15 cellular contexts compared by ENCODE assay signal in the genomic region with DNA sequence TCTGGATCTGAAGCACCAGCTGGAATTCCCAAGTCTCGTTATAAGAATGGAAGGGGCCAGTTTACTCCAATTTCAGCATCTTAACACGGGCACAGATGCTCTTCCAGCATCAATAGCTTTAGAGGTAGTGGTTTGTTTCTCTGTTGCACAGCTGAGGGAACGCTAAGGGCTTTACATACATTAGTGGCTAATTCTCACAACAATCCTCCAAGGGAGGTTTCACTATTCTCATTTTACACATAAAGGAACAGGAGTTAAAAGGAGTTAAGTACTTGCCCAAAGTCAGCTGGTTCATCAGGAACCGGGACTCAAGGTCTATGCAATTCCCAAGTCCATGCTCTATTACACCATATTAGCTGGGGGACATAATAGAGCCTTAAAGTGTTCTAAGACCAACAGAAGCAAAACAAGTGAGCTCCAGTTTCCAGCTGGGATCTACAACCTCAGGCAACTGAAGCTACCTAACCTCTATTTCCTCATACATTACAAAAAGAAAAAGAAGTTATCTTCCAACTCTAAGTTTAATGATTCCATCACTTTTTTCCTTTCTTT. TPM values are rescaled to one million over a fixed set of nuclear protein-coding genes. Genes with fewer than 3 reads are reported as not detected.
DNase-seq lines count a peak whose midpoint lies in the region; ATAC-seq and TF ChIP-seq lines count a peak whose summit lies in the region.
"Had no signal": no experiment of that assay in that cellular context is flagged by ENCODE, and none has a peak within 500 bp of the region (broad histone marks: within the 10 kb centered on the region; RNA-seq: fewer than 3 reads in every experiment).

No MANE protein-coding gene starts in this region.

- WGBS in esophagus, 2 donors = 54 to 57% methylated on average over 4 of the region's 4 CpGs
- 78% methylated on average over 4 of the region's 4 CpGs for WGBS in smooth muscle cell (ENCODE audit: low lambda C conversion rate)

- no peak for TF ChIP-seq CTCF in PC-9 (conservative IDR thresholded peaks at IDR 0.05)
- no peak for TF ChIP-seq CTCF in smooth muscle cell (IDR thresholded peaks at IDR 0.05; ENCODE audit: borderline replicate concordance, insufficient read depth, poor library complexity, severe bottlenecking)

- H3K4me2 ChIP-seq in PC-9 (peak overlapping the region; percentile 37), smooth muscle cell (no peak overlapping the region)

- H2AFZ ChIP-seq in PC-9 (no peak overlapping the region), smooth muscle cell (ENCODE audit: low read depth) (no peak overlapping the region)

- H3K9ac ChIP-seq in smooth muscle cell (ENCODE audit: low read depth) = no peak overlapping the region

- no peaks in the 10 kb centered on the region for H3K9me2 ChIP-seq in PC-9 (ENCODE audit: insufficient read depth)

- H3K9me3 ChIP-seq in PC-9 (ENCODE audit: insufficient read depth, low read depth) (no peaks in the 10 kb centered on the region), esophagus (ENCODE audit: control insufficient read depth in 2 of 2, insufficient read depth in 1 of 2, low read depth in 1 of 2, low read length in 1 of 2) (no peaks in the 10 kb centered on the region), smooth muscle cell (replicated peaks; ENCODE audit: low read depth) (no peaks in the 10 kb centered on the region)
- H3K9me3 ChIP-seq: heart left ventricle had no signal

- DNase-seq in DMS 273 (lab: John Stamatoyannopoulos, UW; ENCODE audit: unreplicated experiment) (peak; percentile 39), DMS 273 treated with DMSO at 0.1 percent for 48 hours (lab: John Stamatoyannopoulos, UW) (no peak), PC-9 (no peak), smooth muscle cell (lab: John Stamatoyannopoulos, UW; ENCODE audit: unreplicated experiment) (no peak), HEK293T (ENCODE audit: extremely low spot score) (no peak), KBM-7 (no peak)
- DNase-seq: activated CD4-positive, alpha-beta T cell treated with anti-CD3 and anti-CD28 coated beads for 36 hours; COR-L47; heart left ventricle; left colon; naive B cell; NCI-H774 had no signal

- BruUV-seq in PC-9 (replicated peaks; lab: Mats Ljungman, UMichigan) = no TSS peak

- ATAC-seq in GM18511 (IDR thresholded peaks at IDR 0.05; ENCODE audit: unreplicated experiment) = no peak
- ATAC-seq: activated CD4-positive, alpha-beta T cell treated with anti-CD3 and anti-CD28 coated beads for 36 hours; heart left ventricle had no signal

- POLR2A ChIA-PET in PC-9 (lab: Charles Lee; ENCODE audit: unreplicated experiment) = interaction anchor here (0.5 to 0.6 kb wide), 3 partner anchors 9 to 383 kb away, joined by 3 to 5 read pairs (median 3); no protein-coding TSS in a partner anchor
- POLR2A ChIA-PET in HEK293T (lab: Yijun Ruan, JAX) = no interaction called here

- in situ Hi-C loops in KBM-7 (cut with MboI; ENCODE audit: low pct_unique_long_range_greater_than_20kb, low sequenced_read_pairs) = no loop called here

- H3K36me3 ChIP-seq in PC-9 (ENCODE audit: low read depth) = 0 out of 2 replicates have a peak, but pooled peaks cover 16% of the 10 kb centered on the region
- peaks cover 0 to 5% of the 10 kb centered on the region in 2 donors for H3K36me3 ChIP-seq in esophagus (ENCODE audit: control insufficient read depth in 2 of 2, insufficient read depth in 2 of 2, low read length in 1 of 2)
- no peaks in the 10 kb centered on the region for H3K36me3 ChIP-seq in smooth muscle cell (ENCODE audit: low read depth)

- peak overlapping the region; percentile 73 for H3K27ac ChIP-seq in PC-9
- peak overlapping the region; percentile 60 to 77 for H3K27ac ChIP-seq in esophagus (ENCODE audit: low read depth in 2 of 2, low read length in 1 of 2)
- H3K27ac ChIP-seq in smooth muscle cell (ENCODE audit: low read depth) = peak overlapping the region; percentile 72
- H3K27ac ChIP-seq: 22Rv1, heart left ventricle had no signal

- H3K4me1 ChIP-seq in PC-9 (replicated peaks; ENCODE audit: insufficient read depth) (peaks cover 42% of the 10 kb centered on the region), esophagus (ENCODE audit: control insufficient read depth in 2 of 2, insufficient read depth in 2 of 2, low read length in 1 of 2) (peaks cover 0 to 2% of the 10 kb centered on the region in 2 donors), smooth muscle cell (ENCODE audit: low read depth) (peaks cover 15% of the 10 kb centered on the region)

- intact Hi-C loops in PC-9 (cut with micrococcal nuclease; ENCODE audit: unreplicated experiment) = no loop called here

- peaks cover 22% of the 10 kb centered on the region for H3K79me2 ChIP-seq in PC-9 (ENCODE audit: low read depth)
- H3K79me2 ChIP-seq in smooth muscle cell (ENCODE audit: low read depth) = peaks cover 62% of the 10 kb centered on the region

- no peaks in the 10 kb centered on the region for H4K20me1 ChIP-seq in PC-9 (ENCODE audit: insufficient read depth)
- H4K20me1 ChIP-seq in smooth muscle cell (ENCODE audit: low read depth) = peaks cover 91% of the 10 kb centered on the region

- CTCF ChIA-PET in PC-9 (lab: Charles Lee) = interaction anchor here (0.7 kb wide), 1 partner anchor 29 kb away, joined by 3 read pairs; no protein-coding TSS in a partner anchor
- CTCF ChIA-PET in HEK293T (lab: Yijun Ruan, JAX) = no interaction called here

- H3K27me3 ChIP-seq in PC-9 (ENCODE audit: insufficient read depth, low read depth) = no peaks in the 10 kb centered on the region
- H3K27me3 ChIP-seq in esophagus (ENCODE audit: control insufficient read depth in 1 of 2, insufficient read depth in 2 of 2, low read length in 2 of 2) = no peaks in the 10 kb centered on the region
- no peaks in the 10 kb centered on the region for H3K27me3 ChIP-seq in smooth muscle cell (ENCODE audit: low read depth)
- H3K27me3 ChIP-seq: heart left ventricle had no signal

- H3F3A ChIP-seq in PC-9 (ENCODE audit: insufficient read depth, low read depth) (peaks cover 33% of the 10 kb centered on the region), smooth muscle cell (ENCODE audit: low read depth) (peaks cover 7% of the 10 kb centered on the region)

- H3K4me3 ChIP-seq in PC-9 = no peak overlapping the region
- no peak overlapping the region for H3K4me3 ChIP-seq in esophagus (ENCODE audit: low read depth in 1 of 2, low read length in 2 of 2)
- H3K4me3 ChIP-seq in smooth muscle cell = no peak overlapping the region
- H3K4me3 ChIP-seq: heart left ventricle had no signal

TF ChIP-seq in HEK293T, 16 proteins besides CTCF, POLR2A, EP300 and RAD21:
- TF ChIP-seq ARNT (IDR thresholded peaks at IDR 0.05) = no peak
- TF ChIP-seq LEF1 (IDR thresholded peaks at IDR 0.05; ENCODE audit: borderline replicate concordance) = no peak
- no peak for TF ChIP-seq CTBP1 (IDR thresholded peaks at IDR 0.05; ENCODE audit: borderline replicate concordance)
- no peak for TF ChIP-seq NFRKB (IDR thresholded peaks at IDR 0.05)
- TF ChIP-seq SP1 (IDR thresholded peaks at IDR 0.05) = no peak
- TF ChIP-seq TARDBP (IDR thresholded peaks at IDR 0.05) = no peak
- TF ChIP-seq SUZ12 (IDR thresholded peaks at IDR 0.05) = no peak
- TF ChIP-seq, protein P1, sequence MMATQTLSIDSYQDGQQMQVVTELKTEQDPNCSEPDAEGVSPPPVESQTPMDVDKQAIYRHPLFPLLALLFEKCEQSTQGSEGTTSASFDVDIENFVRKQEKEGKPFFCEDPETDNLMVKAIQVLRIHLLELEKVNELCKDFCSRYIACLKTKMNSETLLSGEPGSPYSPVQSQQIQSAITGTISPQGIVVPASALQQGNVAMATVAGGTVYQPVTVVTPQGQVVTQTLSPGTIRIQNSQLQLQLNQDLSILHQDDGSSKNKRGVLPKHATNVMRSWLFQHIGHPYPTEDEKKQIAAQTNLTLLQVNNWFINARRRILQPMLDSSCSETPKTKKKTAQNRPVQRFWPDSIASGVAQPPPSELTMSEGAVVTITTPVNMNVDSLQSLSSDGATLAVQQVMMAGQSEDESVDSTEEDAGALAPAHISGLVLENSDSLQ (IDR thresholded peaks at IDR 0.05) = no peak
- TF ChIP-seq BHLHE40 (IDR thresholded peaks at IDR 0.05; ENCODE audit: borderline replicate concordance) = no peak
- no peak for TF ChIP-seq ELF4 (IDR thresholded peaks at IDR 0.05)
- no peak for TF ChIP-seq HDGF (IDR thresholded peaks at IDR 0.05; ENCODE audit: borderline replicate concordance)
- TF ChIP-seq ZNF384 (IDR thresholded peaks at IDR 0.05) = no peak
- no peak for TF ChIP-seq FOXM1 (IDR thresholded peaks at IDR 0.05; ENCODE audit: borderline replicate concordance)
TF ChIP-seq in HEK293T: peak in this region for 0.

RNA-seq across cellular contexts. Expression of gene XPNPEP1, which starts 9.9 kb away (rescaled TPM):
- total RNA-seq in PC-9 (2021) (24.6 and 29.8 TPM in 2 replicates), smooth muscle cell (115 and 147 TPM in 2 replicates)
- polyA plus RNA-seq in esophagus (10 to 100 TPM; 11.3 to 29.3 TPM), smooth muscle cell (63.0 and 64.3 TPM in 2 replicates)
